In genomic region chrX:119899125-119899524, GRCh38 we compare ENCODE assay signal across 23 cellular contexts. TPM values are rescaled to one million over a fixed set of nuclear protein-coding genes. Genes with fewer than 3 reads are reported as not detected.
DNase-seq lines count a peak whose midpoint lies in the region; ATAC-seq and TF ChIP-seq lines count a peak whose summit lies in the region.
"Had no signal": no experiment of that assay in that cellular context is flagged by ENCODE, and none has a peak within 500 bp of the region (broad histone marks: within the 10 kb centered on the region; RNA-seq: fewer than 3 reads in every experiment).

No MANE protein-coding gene starts in this region.

- in situ Hi-C loops in KBM-7 (cut with MboI; ENCODE audit: low pct_unique_long_range_greater_than_20kb, low sequenced_read_pairs) = no loop called here

- H3K4me1 Mint-ChIP-seq in CD8-positive, alpha-beta T cell (ENCODE audit: low read depth) = no peaks in the 10 kb centered on the region
- H3K4me1 Mint-ChIP-seq: activated naive CD4-positive, alpha-beta T cell treated with anti-CD3 and anti-CD28 coated beads, Interleukin-2, amount 10 ng/mL, durations not matched to agents 7 days and 5 days; naive thymus-derived CD8-positive, alpha-beta T cell had no signal

- H3K4me1 ChIP-seq in PC-3 (ENCODE audit: insufficient read depth, low read length) = no peaks in the 10 kb centered on the region
- H3K4me1 ChIP-seq in CD8-positive, alpha-beta T cell (ENCODE audit: insufficient read depth, low read length) = no peaks in the 10 kb centered on the region
- H3K4me1 ChIP-seq: Caco-2, parathyroid adenoma, upper lobe of left lung had no signal

- H3K9me3 Mint-ChIP-seq in CD8-positive, alpha-beta T cell = no peaks in the 10 kb centered on the region
- H3K9me3 Mint-ChIP-seq: activated naive CD4-positive, alpha-beta T cell treated with anti-CD3 and anti-CD28 coated beads, Interleukin-2, amount 10 ng/mL, durations not matched to agents 7 days and 5 days; activated T-cell treated with anti-CD3 and anti-CD28 coated beads, Interleukin-2, amount 50 U/mL, for 4 hours; effector memory CD8-positive, alpha-beta T cell; naive thymus-derived CD8-positive, alpha-beta T cell had no signal

- no peak overlapping the region for H3K27ac Mint-ChIP-seq in CD8-positive, alpha-beta T cell
- H3K27ac Mint-ChIP-seq: activated naive CD4-positive, alpha-beta T cell treated with anti-CD3 and anti-CD28 coated beads, Interleukin-2, amount 10 ng/mL, durations not matched to agents 7 days and 5 days; effector memory CD8-positive, alpha-beta T cell had no signal

- H2AFZ ChIP-seq in PC-3 (ENCODE audit: low read length) = no peak overlapping the region
- H2AFZ ChIP-seq: parathyroid adenoma had no signal

- POLR2A ChIA-PET in PC-3 (lab: Charles Lee; ENCODE audit: unreplicated experiment) = no interaction called here
- POLR2A ChIA-PET in CD8-positive, alpha-beta T cell (lab: Charles Lee) = no interaction called here

- BruUV-seq in PC-3 (replicated peaks; lab: Mats Ljungman, UMichigan) = no TSS peak

- no peaks in the 10 kb centered on the region for H3K9me3 ChIP-seq in PC-3 (ENCODE audit: low read length)
- no peaks in the 10 kb centered on the region for H3K9me3 ChIP-seq in CD8-positive, alpha-beta T cell (ENCODE audit: low read length)
- H3K9me3 ChIP-seq: Caco-2, upper lobe of left lung had no signal

- H3K27ac ChIP-seq in PC-3 (ENCODE audit: low read length) = no peak overlapping the region
- H3K27ac ChIP-seq in CD8-positive, alpha-beta T cell (ENCODE audit: low read depth, low read length) = no peak overlapping the region
- H3K27ac ChIP-seq: parathyroid adenoma, upper lobe of left lung had no signal

- H3F3A ChIP-seq in PC-3 (ENCODE audit: low read length, unreplicated experiment) = no peaks in the 10 kb centered on the region

- H4K20me1 ChIP-seq in PC-3 (ENCODE audit: low read length) = no peaks in the 10 kb centered on the region

- no peaks in the 10 kb centered on the region for H3K27me3 Mint-ChIP-seq in CD8-positive, alpha-beta T cell (ENCODE audit: low read depth)
- H3K27me3 Mint-ChIP-seq: activated naive CD4-positive, alpha-beta T cell treated with anti-CD3 and anti-CD28 coated beads, Interleukin-2, amount 10 ng/mL, durations not matched to agents 7 days and 5 days; effector memory CD8-positive, alpha-beta T cell; naive thymus-derived CD8-positive, alpha-beta T cell had no signal

- H3K9ac ChIP-seq in PC-3 (ENCODE audit: low read length) = no peak overlapping the region
- H3K9ac ChIP-seq: parathyroid adenoma had no signal

- CTCF ChIA-PET in PC-3 (lab: Charles Lee) = no interaction called here
- CTCF ChIA-PET in CD8-positive, alpha-beta T cell (lab: Charles Lee) = no interaction called here

- H3K4me2 ChIP-seq in PC-3 (ENCODE audit: low read length) = no peak overlapping the region

- DNase-seq in KBM-7 (peak; percentile 84), PC-3 (peak; percentile 7), sciatic nerve (ENCODE audit: low spot score) (peak; percentile 0)
- no peak for DNase-seq in central memory CD4-positive, alpha-beta T cell
- no peak for DNase-seq in CD8-positive, alpha-beta T cell
- DNase-seq: activated CD4-positive, CD25-positive, alpha-beta regulatory T cell; activated naive CD4-positive, alpha-beta T cell treated with anti-CD3 and anti-CD28 coated beads, Interleukin-2, amount 10 ng/mL, durations not matched to agents 7 days and 5 days; activated T-cell treated with anti-CD3 and anti-CD28 coated beads, Interleukin-2, amount 50 U/mL, for 4 hours; Caco-2; effector memory CD8-positive, alpha-beta T cell; naive thymus-derived CD8-positive, alpha-beta T cell; NCI-H2081; stimulated activated CD4-positive, alpha-beta T cell treated with anti-CD3 and anti-CD28 coated beads, Interleukin-4, amount 100 ng/mL, for 1 hour; upper lobe of left lung had no signal

- no peaks in the 10 kb centered on the region for H3K9me2 ChIP-seq in PC-3 (replicated peaks; ENCODE audit: low read length)

- H3K36me3 ChIP-seq in PC-3 (ENCODE audit: low read depth, low read length) = no peaks in the 10 kb centered on the region
- no peaks in the 10 kb centered on the region for H3K36me3 ChIP-seq in CD8-positive, alpha-beta T cell (ENCODE audit: insufficient read depth, low read length)
- H3K36me3 ChIP-seq: upper lobe of left lung had no signal

- intact Hi-C loops in PC-3 (cut with micrococcal nuclease) = no loop called here
- intact Hi-C loops in sciatic nerve (cut with DNase I) = no loop called here
- intact Hi-C loops in CD8-positive, alpha-beta T cell (cut with DNase I, micrococcal nuclease) = no loop called here

- H3K79me2 ChIP-seq in PC-3 (ENCODE audit: low read length) = no peaks in the 10 kb centered on the region
- H3K79me2 ChIP-seq: parathyroid adenoma had no signal

- no peak for TF ChIP-seq CTCF in PC-3 (conservative IDR thresholded peaks at IDR 0.05; ENCODE audit: low read depth, low read length)
- TF ChIP-seq CTCF in CD8-positive, alpha-beta T cell (IDR thresholded peaks at IDR 0.05) = no peak

- no peaks in the 10 kb centered on the region for H3K27me3 ChIP-seq in PC-3 (ENCODE audit: low read length)
- H3K27me3 ChIP-seq in CD8-positive, alpha-beta T cell (ENCODE audit: insufficient read depth, low read length) = no peaks in the 10 kb centered on the region
- H3K27me3 ChIP-seq: upper lobe of left lung had no signal

- H3K36me3 Mint-ChIP-seq in CD8-positive, alpha-beta T cell = no peaks in the 10 kb centered on the region
- H3K36me3 Mint-ChIP-seq: activated naive CD4-positive, alpha-beta T cell treated with anti-CD3 and anti-CD28 coated beads, Interleukin-2, amount 10 ng/mL, durations not matched to agents 7 days and 5 days; naive thymus-derived CD8-positive, alpha-beta T cell had no signal

- ATAC-seq in PC-3 (peak; percentile 27; the same call in 1 of the 2 replicates), esophagus mucosa (peak; percentile 31), sciatic nerve (no peak), HG02938 (IDR thresholded peaks at IDR 0.05; ENCODE audit: unreplicated experiment) (no peak), HG03442 (IDR thresholded peaks at IDR 0.05; ENCODE audit: unreplicated experiment) (no peak)
- ATAC-seq in CD8-positive, alpha-beta T cell = no peak
- ATAC-seq: activated T-cell treated with anti-CD3 and anti-CD28 coated beads, Interleukin-2, amount 50 U/mL, for 4 hours; effector memory CD8-positive, alpha-beta T cell; naive thymus-derived CD8-positive, alpha-beta T cell had no signal

- H3K4me3 Mint-ChIP-seq in CD8-positive, alpha-beta T cell = no peak overlapping the region
- H3K4me3 Mint-ChIP-seq: activated naive CD4-positive, alpha-beta T cell treated with anti-CD3 and anti-CD28 coated beads, Interleukin-2, amount 10 ng/mL, durations not matched to agents 7 days and 5 days; activated T-cell treated with anti-CD3 and anti-CD28 coated beads, Interleukin-2, amount 50 U/mL, for 4 hours; effector memory CD8-positive, alpha-beta T cell; naive thymus-derived CD8-positive, alpha-beta T cell had no signal

- no peak overlapping the region for H3K4me3 ChIP-seq in PC-3 (ENCODE audit: low read length)
- H3K4me3 ChIP-seq in CD8-positive, alpha-beta T cell (ENCODE audit: low read depth, low read length) = no peak overlapping the region
- H3K4me3 ChIP-seq: lung, upper lobe of left lung had no signal

RNA-seq across cellular contexts. Expression of gene AKAP14, which starts 3.4 kb away (rescaled TPM):
- not detected in 2 replicates for total RNA-seq in PC-3 (2014; rRNA removed)
- total RNA-seq in esophagus mucosa = not detected
- total RNA-seq in sciatic nerve = not detected
- total RNA-seq in CD8-positive, alpha-beta T cell = not detected
- total RNA-seq: activated T-cell treated with anti-CD3 and anti-CD28 coated beads, Interleukin-2, amount 50 U/mL, for 4 hours; Caco-2; fibroblast of lung; MCF 10A; naive thymus-derived CD8-positive, alpha-beta T cell; SK-MEL-5; skeletal muscle tissue had no signal

RNA-seq across cellular contexts. Expression of gene NDUFA1, which starts 27.5 kb away (rescaled TPM):
- 122 and 167 TPM in 2 replicates for total RNA-seq in PC-3 (2014; rRNA removed)
- 84.3 TPM for total RNA-seq in esophagus mucosa
- 57.5 TPM for total RNA-seq in sciatic nerve
- total RNA-seq in CD8-positive, alpha-beta T cell = 10 to 100 TPM; 48.3 to 51.0 TPM

RNA-seq across cellular contexts. Expression of gene RNF113A, which starts 27.6 kb away (rescaled TPM):
- total RNA-seq in PC-3 (2014; rRNA removed) = 13.8 and 18.6 TPM in 2 replicates
- total RNA-seq in esophagus mucosa = 8.2 TPM
- total RNA-seq in sciatic nerve = 8.8 TPM
- 10 to 100 TPM; 27.8 to 29.4 TPM for total RNA-seq in CD8-positive, alpha-beta T cell

RNA-seq across cellular contexts. Expression of gene NKAP, which starts 44.4 kb away (rescaled TPM):
- total RNA-seq in PC-3 (2014; rRNA removed) = 5.2 and 5.6 TPM in 2 replicates
- 3.9 TPM for total RNA-seq in esophagus mucosa
- 9.6 TPM for total RNA-seq in sciatic nerve
- total RNA-seq in CD8-positive, alpha-beta T cell = 10 to 100 TPM; 17.4 to 20.1 TPM

RNA-seq across cellular contexts. Expression of gene UPF3B, which starts 46.4 kb away (rescaled TPM):
- total RNA-seq in PC-3 (2014; rRNA removed) (4.7 and 8.1 TPM in 2 replicates), esophagus mucosa (3.7 TPM), sciatic nerve (11.0 TPM)
- total RNA-seq in CD8-positive, alpha-beta T cell = 1 to 10 TPM; 5.6 to 8.4 TPM

Comparison
In these comparisons a context has a peak if more than half of its experiments do, and no peak if none do; other contexts are left out.
1. DNase-seq: peak in KBM-7 (single experiment), PC-3 (single experiment) and sciatic nerve (single experiment); none in central memory CD4-positive, alpha-beta T cell (single experiment) and CD8-positive, alpha-beta T cell (0 of 7).
2. ATAC-seq: peak in PC-3 (single experiment) and esophagus mucosa (single experiment); none in sciatic nerve (single experiment), CD8-positive, alpha-beta T cell (single experiment), HG02938 (single experiment) and HG03442 (single experiment).